ENCODE assay signal across 19 cellular contexts in the genomic region with DNA sequence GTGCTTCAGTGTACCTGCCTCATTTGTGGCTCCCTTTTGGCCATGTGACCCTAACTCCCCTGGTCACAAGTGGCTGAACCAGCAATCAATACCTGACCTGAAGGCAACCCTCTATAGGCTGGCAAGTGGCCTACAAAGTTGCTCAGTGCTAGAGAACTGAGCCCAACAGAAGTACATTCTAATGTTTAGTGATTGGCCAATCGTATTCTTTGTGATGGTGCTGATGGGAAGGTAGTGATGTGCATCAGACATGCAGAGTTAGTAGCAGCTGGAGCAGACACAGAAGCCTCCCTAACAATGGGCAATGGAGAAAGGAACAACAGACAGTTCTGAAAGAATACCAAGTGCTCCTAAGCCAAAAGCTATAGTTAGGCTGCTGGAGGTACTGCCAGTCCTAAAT. TPM values are rescaled to one million over a fixed set of nuclear protein-coding genes. Genes with fewer than 3 reads are reported as not detected.
DNase-seq lines count a peak whose midpoint lies in the region; ATAC-seq, FAIRE-seq and TF ChIP-seq lines count a peak whose summit lies in the region.
"Had no signal": no experiment of that assay in that cellular context is flagged by ENCODE, and none has a peak within 500 bp of the region (broad histone marks: within the 10 kb centered on the region; RNA-seq: fewer than 3 reads in every experiment).

No MANE protein-coding gene starts in this region.

- TF ChIP-seq CTCF in liver (IDR thresholded peaks at IDR 0.05; ENCODE audit: low read depth, low read length, missing input control) (no peak), HepG2 (CRISPR knock-in tag; IDR thresholded peaks at IDR 0.05) (no peak), right lobe of liver (IDR thresholded peaks at IDR 0.05) (no peak)

- no peak overlapping the region for H2AFZ ChIP-seq in HepG2 (ENCODE audit: low read length)
- H2AFZ ChIP-seq: GM23248 had no signal

- CTCF ChIA-PET in HepG2 (lab: Yijun Ruan, JAX; ENCODE audit: low intra/inter-chr PET ratio, low total read pairs) = no interaction called here

- no peaks in the 10 kb centered on the region for H4K20me1 ChIP-seq in HepG2 (ENCODE audit: insufficient read depth, low read length)
- H4K20me1 ChIP-seq: BLaER1 had no signal

- in situ Hi-C loops in HepG2 (cut with HindIII; ENCODE audit: extremely low pct_ligation_motif_present, low pct_unique_long_range_greater_than_20kb) = no loop called here

- no peak for DNase-seq in HepG2 (ENCODE audit: low spot score)
- peak; percentile 33 for DNase-seq in globus pallidus (ENCODE audit: low spot score)
- no peak for DNase-seq in right lobe of liver
- DNase-seq in cerebellar cortex (ENCODE audit: low spot score) = no peak
- DNase-seq in NCI-H2227 treated with DMSO at 0.1 percent for 48 hours (lab: John Stamatoyannopoulos, UW) = no peak
- DNase-seq in NCI-H345 treated with DMSO at 0.1 percent for 48 hours (lab: John Stamatoyannopoulos, UW; ENCODE audit: unreplicated experiment) = no peak
- DNase-seq: CD4-positive, alpha-beta memory T cell; DMS153; DMS79; GDM1; GM23248; H7; HFFc6 had no signal

- TF ChIP-seq EP300 in HepG2 (IDR thresholded peaks at IDR 0.05; ENCODE audit: low read depth in 2 of 2, low read length in 2 of 2) (no peak), HepG2 (CRISPR knock-in tag; IDR thresholded peaks at IDR 0.05; ENCODE audit: borderline replicate concordance) (no peak)

- no peaks in the 10 kb centered on the region for H3K79me2 ChIP-seq in HepG2 (ENCODE audit: insufficient read depth, low read length)

- no peak for FAIRE-seq in HepG2 (lab: Jason Lieb, UNC)
- FAIRE-seq: GM12892, GM18507 had no signal

- H3K9ac ChIP-seq in liver (ENCODE audit: low read depth in 1 of 2, low read length in 2 of 2) (no peak overlapping the region), HepG2 (ENCODE audit: insufficient read depth, low read depth, low read length) (no peak overlapping the region)
- H3K9ac ChIP-seq: BLaER1, GM23248 had no signal

- TF ChIP-seq RAD21 in liver (IDR thresholded peaks at IDR 0.05) (peak in 1 of 2 donors; percentile 47), HepG2 (CRISPR knock-in tag; IDR thresholded peaks at IDR 0.05) (no peak)

- H3K4me1 ChIP-seq in liver (ENCODE audit: control insufficient read depth in 4 of 4, insufficient read depth in 4 of 4, low read length in 3 of 4) = peaks cover 2 to 10% (median 5%) of the 10 kb centered on the region in 4 donors
- H3K4me1 ChIP-seq in HepG2 (ENCODE audit: insufficient read depth, low read length) = no peaks in the 10 kb centered on the region
- peaks cover 0 to 7% (median 3%) of the 10 kb centered on the region in 4 donors for H3K4me1 ChIP-seq in right lobe of liver

- ATAC-seq in HepG2 (no peak), right lobe of liver (peak; percentile 68 to 92 (median 84))
- ATAC-seq: HCT116 had no signal

- H3K27me3 ChIP-seq in liver (ENCODE audit: control insufficient read depth in 4 of 4, insufficient read depth in 4 of 4, low read length in 3 of 4) (no peaks in the 10 kb centered on the region), HepG2 (ENCODE audit: control insufficient read depth in 1 of 2, insufficient read depth in 2 of 2, low read length in 2 of 2) (no peaks in the 10 kb centered on the region), right lobe of liver (no peaks in the 10 kb centered on the region)
- H3K27me3 ChIP-seq: BLaER1 had no signal

- H3K27ac ChIP-seq in liver (ENCODE audit: low read depth in 1 of 2, low read length in 2 of 2) = no peak overlapping the region
- no peak overlapping the region for H3K27ac ChIP-seq in HepG2 (ENCODE audit: extremely low read length, insufficient read depth, low read length)
- no peak overlapping the region for H3K27ac ChIP-seq in right lobe of liver
- H3K27ac ChIP-seq: 22Rv1, BLaER1, GM23248 had no signal

- H3K36me3 ChIP-seq in liver (ENCODE audit: control insufficient read depth in 4 of 4, insufficient read depth in 3 of 4, low read depth in 1 of 4, low read length in 3 of 4) (peaks cover 0 to 2% (median under 1%) of the 10 kb centered on the region in 4 donors), HepG2 (replicated peaks in 1 of 2; ENCODE audit: control insufficient read depth in 1 of 2, insufficient read depth in 2 of 2, low read length in 2 of 2) (no peaks in the 10 kb centered on the region), right lobe of liver (peaks cover 0 to 6% (median 0%) of the 10 kb centered on the region in 4 donors)
- H3K36me3 ChIP-seq: BLaER1 had no signal

- H3K9me3 ChIP-seq in liver (ENCODE audit: control insufficient read depth in 4 of 4, low read length in 3 of 4) (no peaks in the 10 kb centered on the region), HepG2 (ENCODE audit: low read length) (no peaks in the 10 kb centered on the region), right lobe of liver (no peaks in the 10 kb centered on the region)
- H3K9me3 ChIP-seq: BLaER1 had no signal

- WGBS in liver = 41% methylated on average over 1 of the region's 1 CpG
- WGBS in HepG2 (ENCODE audit: low lambda C conversion rate) = 50% methylated on average over 1 of the region's 1 CpG
- 63% methylated on average over 1 of the region's 1 CpG for WGBS in right lobe of liver (ENCODE audit: insufficient coverage, low coverage, low lambda C conversion rate, missing lambda C conversion rate)

- H3K4me3 ChIP-seq in liver (ENCODE audit: low read depth in 1 of 3, low read length in 3 of 3) (no peak overlapping the region), HepG2 (replicated peaks in 1 of 3; ENCODE audit: insufficient read depth in 1 of 3, low read depth in 2 of 3, low read length in 3 of 3) (no peak overlapping the region), right lobe of liver (no peak overlapping the region)
- H3K4me3 ChIP-seq: BLaER1, GM23248 had no signal

- POLR2A ChIA-PET in HepG2 (lab: Yijun Ruan, JAX) = no interaction called here

- H3K4me2 ChIP-seq in HepG2 (ENCODE audit: low read depth, low read length) = no peak overlapping the region
- H3K4me2 ChIP-seq: BLaER1 had no signal

- TF ChIP-seq POLR2A in HepG2 (IDR thresholded peaks at IDR 0.05; ENCODE audit: insufficient read depth in 1 of 2, low read depth in 2 of 2, low read length in 2 of 2) = no peak
- no peak for TF ChIP-seq POLR2A in right lobe of liver (IDR thresholded peaks at IDR 0.05)

- BruUV-seq in HepG2 (replicated peaks; lab: Mats Ljungman, UMichigan) = no TSS peak

- intact Hi-C loops in HepG2 (cut with micrococcal nuclease; ENCODE audit: unreplicated experiment) (no loop called here), right lobe of liver (cut with DNase I) (loop anchor here in 1 of 2 donors (10.0 kb wide), 1 partner anchor 105 kb away; no protein-coding TSS in a partner anchor)

TF ChIP-seq in liver, 16 proteins besides CTCF, POLR2A, EP300 and RAD21 (continues in another document):
- TF ChIP-seq, protein P1, sequence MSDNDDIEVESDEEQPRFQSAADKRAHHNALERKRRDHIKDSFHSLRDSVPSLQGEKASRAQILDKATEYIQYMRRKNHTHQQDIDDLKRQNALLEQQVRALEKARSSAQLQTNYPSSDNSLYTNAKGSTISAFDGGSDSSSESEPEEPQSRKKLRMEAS (IDR thresholded peaks at IDR 0.05) = no peak
- TF ChIP-seq NR2F2 (IDR thresholded peaks at IDR 0.05) = no peak

TF ChIP-seq in HepG2, 621 proteins besides CTCF, POLR2A, EP300 and RAD21:
- TF ChIP-seq ELF1 (CRISPR knock-in tag; IDR thresholded peaks at IDR 0.05) = no peak

RNA-seq across cellular contexts. Expression of a gene that starts 10.4 kb away (rescaled TPM):
- total RNA-seq in liver = 10 to 100 TPM; 31.4 to 77.8 TPM
- 10 to 100 TPM; 12.8 to 20.9 TPM for polyA plus RNA-seq in liver
- total RNA-seq in HepG2 (2016; rRNA removed; fragmentation: Illumina TruSeq; extraction: Trizol) = 5.5 and 6.6 TPM in 2 replicates
- 2.3 and 2.7 TPM in 2 replicates for total RNA-seq in HepG2 (2016; cell fraction: cytosol; rRNA removed; fragmentation: Illumina TruSeq; extraction: Trizol; ENCODE audit: low read depth)
- total RNA-seq in HepG2 (2016; cell fraction: insoluble cytoplasmic fraction; rRNA removed; fragmentation: Illumina TruSeq; extraction: Trizol) = 6.3 and 6.6 TPM in 2 replicates
- 2.8 and 3.8 TPM in 2 replicates for total RNA-seq in HepG2 (2016; cell fraction: membrane; rRNA removed; fragmentation: Illumina TruSeq; extraction: Trizol)
- total RNA-seq in HepG2 (2016; cell fraction: nucleus; rRNA removed; fragmentation: Illumina TruSeq; extraction: Trizol) = 20.3 and 22.5 TPM in 2 replicates
- polyA plus RNA-seq in HepG2 (2011; rRNA removed) = 15.2 and 16.3 TPM in 2 replicates
- 2.8 and 6.1 TPM in 2 replicates for polyA plus RNA-seq in HepG2 (2011; cell fraction: cytosol; rRNA removed)
- polyA plus RNA-seq in HepG2 (2011; cell fraction: nucleus; rRNA removed) = 26.4 and 35.0 TPM in 2 replicates
- polyA plus RNA-seq in HepG2 (2012) = 10.2 and 13.6 TPM in 2 replicates
- polyA plus RNA-seq in HepG2 (2016; cell fraction: cytosol; fragmentation: Illumina TruSeq; extraction: Trizol; ENCODE audit: low read depth) = 0.59 and 0.75 TPM in 2 replicates
- polyA plus RNA-seq in HepG2 (2016; cell fraction: insoluble cytoplasmic fraction; fragmentation: Illumina TruSeq; extraction: Trizol; ENCODE audit: low read depth) = 6.0 TPM in 2 replicates
- polyA plus RNA-seq in HepG2 (2016; cell fraction: membrane; fragmentation: Illumina TruSeq; extraction: Trizol; ENCODE audit: low read depth) = 0.95 and 1.4 TPM in 2 replicates
- polyA plus RNA-seq in HepG2 (2016; cell fraction: nucleus; fragmentation: Illumina TruSeq; extraction: Trizol; ENCODE audit: insufficient read depth, low read depth) = 28.7 and 35.9 TPM in 2 replicates
- polyA minus RNA-seq in HepG2 (2011; rRNA and poly(A)+ RNA removed; ENCODE audit: low replicate concordance) = 13.2 and 17.2 TPM in 2 replicates
- polyA minus RNA-seq in HepG2 (2011; cell fraction: cytosol; rRNA and poly(A)+ RNA removed) = 5.5 and 12.6 TPM in 2 replicates
- polyA minus RNA-seq in HepG2 (2011; cell fraction: nucleus; rRNA and poly(A)+ RNA removed) = 70.6 and 77.7 TPM in 2 replicates
- total RNA-seq in right lobe of liver = 10 to 100 TPM; 18.9 to 52.9 (median 35.4) TPM
